In the genomic region with DNA sequence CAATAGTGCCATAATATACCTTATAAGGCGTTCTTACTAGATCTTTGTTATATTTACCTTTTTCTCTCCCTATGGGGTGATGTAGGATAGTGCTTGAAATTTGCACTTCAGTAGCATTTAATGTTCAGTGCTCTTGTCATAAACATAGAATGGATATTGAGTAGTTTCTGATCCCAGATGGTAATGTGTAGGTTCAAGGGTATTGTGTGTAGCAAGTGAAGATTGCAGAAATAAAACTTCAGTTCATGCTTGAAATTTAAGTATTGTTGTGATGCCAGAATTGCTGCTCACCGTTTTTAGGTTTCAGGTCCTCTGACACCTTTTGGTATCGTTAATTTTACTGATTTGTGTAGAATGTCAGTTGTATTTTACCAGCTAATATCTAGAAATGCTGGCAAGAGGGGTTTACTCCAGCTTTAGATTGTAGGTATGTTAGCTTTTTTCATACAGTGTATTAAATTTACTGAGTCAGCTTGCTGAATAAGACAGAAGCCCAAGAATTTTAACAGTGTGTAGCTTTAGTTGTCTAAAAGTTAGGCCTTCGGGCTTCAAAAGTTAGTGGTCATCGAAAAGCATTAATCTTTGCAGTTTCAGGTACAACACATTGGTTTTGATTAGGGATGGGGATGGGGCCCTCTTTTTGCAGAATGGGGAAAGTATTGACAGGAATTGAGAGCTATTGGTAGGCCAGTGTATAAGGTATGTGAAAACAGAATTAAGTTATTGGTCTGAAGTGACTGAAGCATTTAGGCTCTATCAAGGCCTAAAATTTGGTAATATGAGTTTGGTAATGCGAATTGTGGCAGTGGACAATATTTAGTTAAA, we compare ENCODE assay signal across 8 cellular contexts. TPM values are rescaled to one million over a fixed set of nuclear protein-coding genes. Genes with fewer than 3 reads are reported as not detected.
A peak's percentile ranks its signal among the peaks of the same experiment; 100 is the strongest.
DNase-seq lines count a peak whose midpoint lies in the region; ATAC-seq and TF ChIP-seq lines count a peak whose summit lies in the region.

No MANE protein-coding gene starts in this region.

- WGBS in mesenchymal stem cell: 27% methylated on average over 4 of the region's 6 CpGs
- 0 to 1% methylated on average over 6 of the region's 6 CpGs for WGBS in aorta, 2 donors

- no peak overlapping the region for H2BK5ac ChIP-seq in mesenchymal stem cell (ENCODE audit: low read depth, low read length, poor library complexity, severe bottlenecking)

- H3K23ac ChIP-seq in mesenchymal stem cell (ENCODE audit: low read length in 2 of 2): no peak overlapping the region

- H3K14ac ChIP-seq in mesenchymal stem cell (ENCODE audit: low read length in 2 of 2): no peak overlapping the region

- no peak for TF ChIP-seq CTCF in right atrium auricular region (IDR thresholded peaks at IDR 0.05)

- peak overlapping the region; percentile 97 for H3K9ac ChIP-seq in mesenchymal stem cell (ENCODE audit: low read length)

- H4K91ac ChIP-seq in mesenchymal stem cell (ENCODE audit: low read length): no peak overlapping the region

- no peak overlapping the region for H3K4ac ChIP-seq in mesenchymal stem cell (ENCODE audit: low read depth in 1 of 2, low read length in 2 of 2)

- peaks cover 0 to 29% of the 10 kb centered on the region in 2 donors for H3K4me1 ChIP-seq in right atrium auricular region
- H3K4me1 ChIP-seq in mesenchymal stem cell (ENCODE audit: control insufficient read depth, insufficient read depth, low read depth, low read length): peaks cover 9% of the 10 kb centered on the region
- H3K4me1 ChIP-seq in aorta (ENCODE audit: control insufficient read depth in 1 of 2, insufficient read depth in 2 of 2, low read length in 2 of 2): no peaks in the 10 kb centered on the region

- H3K4me3 ChIP-seq in right atrium auricular region (peak overlapping the region; percentile 73 to 87), mesenchymal stem cell (ENCODE audit: insufficient read depth in 1 of 2, low read depth in 1 of 2, low read length in 2 of 2) (peak overlapping the region in 1 of 2 experiments; percentile 95), aorta (ENCODE audit: low read length in 2 of 2) (peak overlapping the region; percentile 94 to 99)

- no peak overlapping the region for H2BK15ac ChIP-seq in mesenchymal stem cell (ENCODE audit: low read depth, poor library complexity, severe bottlenecking)

- ATAC-seq in left cardiac atrium (no peak), aorta (ENCODE audit: low FRiP score) (no peak), GM21526 (IDR thresholded peaks at IDR 0.05; ENCODE audit: low FRiP score, unreplicated experiment) (no peak), GM18517 (IDR thresholded peaks at IDR 0.05; ENCODE audit: unreplicated experiment) (no peak)

- H3K9me3 ChIP-seq in right atrium auricular region: no peaks in the 10 kb centered on the region
- H3K9me3 ChIP-seq in mesenchymal stem cell (ENCODE audit: control insufficient read depth, low read length): no peaks in the 10 kb centered on the region
- H3K9me3 ChIP-seq in aorta (ENCODE audit: control insufficient read depth, low read length): no peaks in the 10 kb centered on the region

- H3K27me3 ChIP-seq in right atrium auricular region: no peaks in the 10 kb centered on the region
- H3K27me3 ChIP-seq in mesenchymal stem cell (ENCODE audit: control insufficient read depth in 1 of 2, insufficient read depth in 1 of 2, low read length in 2 of 2): no peaks in the 10 kb centered on the region
- H3K27me3 ChIP-seq in aorta (ENCODE audit: control insufficient read depth in 1 of 2, insufficient read depth in 2 of 2, low read length in 1 of 2): no peaks in the 10 kb centered on the region

- H3K18ac ChIP-seq in mesenchymal stem cell (ENCODE audit: low read depth in 1 of 2, low read length in 2 of 2): no peak overlapping the region

- H2AFZ ChIP-seq in mesenchymal stem cell (ENCODE audit: low read depth, low read length): no peak overlapping the region

- H3K36me3 ChIP-seq in right atrium auricular region (no peaks in the 10 kb centered on the region), mesenchymal stem cell (ENCODE audit: control insufficient read depth in 1 of 2, insufficient read depth in 2 of 2, low read depth in 1 of 2, low read length in 2 of 2) (peaks cover 0 to 3% of the 10 kb centered on the region in 2 experiments), aorta (ENCODE audit: control insufficient read depth in 1 of 2, insufficient read depth in 2 of 2, low read length in 1 of 2) (no peaks in the 10 kb centered on the region)

- H4K8ac ChIP-seq in mesenchymal stem cell (ENCODE audit: low read length): no peak overlapping the region

- no peaks in the 10 kb centered on the region for H3K79me1 ChIP-seq in mesenchymal stem cell (replicated peaks; ENCODE audit: low read length, poor library complexity, severe bottlenecking)

- intact Hi-C loops in left cardiac atrium (cut with DNase I) (loop anchor here in 1 of 2 donors (5.0 kb wide), 1 partner anchor 62 kb away; no protein-coding TSS in a partner anchor), aorta (cut with DNase I) (loop anchor here (5.0 to 10.0 kb wide), 5 partner anchors 59 to 399 kb away; no protein-coding TSS in a partner anchor)

- no peak for DNase-seq in right atrium auricular region (ENCODE audit: low spot score)
- DNase-seq in left cardiac atrium: no peak
- peak; percentile 19 for DNase-seq in astrocyte of the hippocampus (ENCODE audit: low read depth, low spot score)
- no peak for DNase-seq in mesenchymal stem cell
- no peak for DNase-seq in aorta
- no peak for DNase-seq in ureter (ENCODE audit: low spot score)

- H3K27ac ChIP-seq in right atrium auricular region: peak overlapping the region; percentile 97
- H3K27ac ChIP-seq in mesenchymal stem cell (ENCODE audit: low read length, poor library complexity, severe bottlenecking): no peak overlapping the region
- H3K27ac ChIP-seq in aorta (ENCODE audit: low read depth in 1 of 2, low read length in 2 of 2): peak overlapping the region in 1 of 2 donors; percentile 21

- no peak overlapping the region for H2BK12ac ChIP-seq in mesenchymal stem cell (ENCODE audit: low read length in 2 of 2)

- no peak overlapping the region for H2BK120ac ChIP-seq in mesenchymal stem cell (ENCODE audit: low read depth, low read length)

- H3K4me2 ChIP-seq in mesenchymal stem cell (ENCODE audit: low read length, poor library complexity, severe bottlenecking): peak overlapping the region; percentile 84

- no peak overlapping the region for H2AK5ac ChIP-seq in mesenchymal stem cell (ENCODE audit: low read length, severe bottlenecking)

RNA-seq across cellular contexts. Expression of a gene that starts 2.0 kb away (rescaled TPM):
- total RNA-seq in right atrium auricular region: 10 to 100 TPM; 46.5 to 55.9 TPM
- 10 to 100 TPM; 76.7 to 79.7 TPM for total RNA-seq in left cardiac atrium
- 48.3 TPM for polyA plus RNA-seq in mesenchymal stem cell (2013, experiment 1 of 2)
- 48.6 TPM for polyA plus RNA-seq in mesenchymal stem cell (2013, experiment 2 of 2)
- 100 to 1,000 TPM; 119 to 165 TPM for total RNA-seq in aorta
- 10 to 100 TPM; 26.8 to 35.4 TPM for polyA plus RNA-seq in aorta
- total RNA-seq in ureter: 159 TPM

RNA-seq across cellular contexts. Expression of a gene that starts 2.1 kb away (rescaled TPM):
- total RNA-seq in right atrium auricular region (under 1 TPM; 0.28 to 0.56 TPM), left cardiac atrium (under 1 TPM; 0.56 to 0.58 TPM), aorta (under 1 TPM; 0.29 to 0.66 TPM), ureter (2.1 TPM)
- 0.46 TPM for polyA plus RNA-seq in mesenchymal stem cell (2013, experiment 1 of 2)
- 0.47 TPM for polyA plus RNA-seq in mesenchymal stem cell (2013, experiment 2 of 2)
- polyA plus RNA-seq in aorta: under 1 TPM; 0.25 to 0.36 TPM

RNA-seq across cellular contexts. Expression of a gene that starts 47.4 kb away (rescaled TPM):
- total RNA-seq in right atrium auricular region: 10 to 100 TPM; 59.5 to 80.3 TPM
- 100 to 1,000 TPM in 1 of 2 donors, 10 to 100 TPM in 1; 84.9 to 150 TPM for total RNA-seq in left cardiac atrium
- polyA plus RNA-seq in mesenchymal stem cell (2013, experiment 1 of 2): 34.7 TPM
- 37.4 TPM for polyA plus RNA-seq in mesenchymal stem cell (2013, experiment 2 of 2)
- total RNA-seq in aorta: 10 to 100 TPM; 39.5 to 43.4 TPM
- 10 to 100 TPM; 18.8 to 24.7 TPM for polyA plus RNA-seq in aorta
- 69.8 TPM for total RNA-seq in ureter
